Comparison of ENCODE assay signal across 21 cellular contexts in the genomic region with DNA sequence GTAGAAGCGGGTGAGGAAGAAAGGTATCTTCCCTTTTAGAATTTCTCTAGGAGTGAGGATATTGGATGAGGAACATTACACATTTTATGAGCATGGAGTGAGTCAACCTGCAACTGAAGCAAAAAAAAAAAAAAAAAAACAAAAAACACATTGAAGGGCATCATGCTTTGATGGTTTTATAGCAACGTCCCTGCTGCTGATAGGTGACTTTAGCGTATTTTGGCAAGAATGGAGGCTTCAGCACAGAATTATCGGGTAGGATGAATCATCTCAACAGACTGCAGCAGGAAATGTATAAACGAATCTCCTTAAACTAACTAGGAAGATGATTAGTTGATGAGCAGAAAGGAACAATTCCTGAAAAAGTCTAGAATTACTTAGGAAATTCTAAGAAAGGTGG.
"Had no signal": no experiment of that assay in that cellular context is flagged by ENCODE, and none has a peak within 500 bp of the region (broad histone marks: within the 10 kb centered on the region; RNA-seq: fewer than 3 reads in every experiment).

No MANE protein-coding gene starts in this region.

- H3K9me3 ChIP-seq: colonic mucosa, gastroesophageal sphincter, lower lobe of right lung, upper lobe of right lung had no signal

- H3K27me3 Mint-ChIP-seq: activated CD8-positive, alpha-beta T cell treated with anti-CD3 and anti-CD28 coated beads for 36 hours; activated naive CD8-positive, alpha-beta T cell treated with anti-CD3 and anti-CD28 coated beads for 36 hours; stimulated activated naive CD8-positive, alpha-beta T cell treated with anti-CD3 and anti-CD28 coated beads, Interleukin-15, Interleukin-2, amounts not matched to agents 100 ng/mL and 50 ng/mL, for 24 hours had no signal

- H3K4me1 ChIP-seq: colonic mucosa, gastroesophageal sphincter, lower lobe of right lung, parathyroid adenoma, upper lobe of right lung had no signal

- DNase-seq: activated CD4-positive, alpha-beta T cell treated with anti-CD3 and anti-CD28 coated beads for 4 hours; activated CD8-positive, alpha-beta memory T cell treated with anti-CD3 and anti-CD28 coated beads, Interleukin-2, amount 50 U/mL, for 4 hours; activated CD8-positive, alpha-beta T cell treated with anti-CD3 and anti-CD28 coated beads for 36 hours; activated gamma-delta T cell treated with Interleukin-2 at 50 U/mL for 16 hours; activated naive CD8-positive, alpha-beta T cell treated with anti-CD3 and anti-CD28 coated beads for 36 hours; activated T-cell treated with anti-CD3 and anti-CD28 coated beads, Interleukin-2, amount 50 U/mL, for 72 hours; aorta; colonic mucosa; effector CD4-positive, alpha-beta T cell; lower lobe of right lung; midbrain; retina; stimulated activated CD4-positive, alpha-beta T cell treated with anti-CD3 and anti-CD28 coated beads, Interleukin-4, amount 100 ng/mL, for 1 hour; stimulated activated CD8-positive, alpha-beta memory T cell treated with anti-CD3 and anti-CD28 coated beads, Interleukin-4, amount 100 ng/mL, for 48 hours; T1000; upper lobe of right lung; WERI-Rb-1 had no signal

- H3K27ac ChIP-seq: colonic mucosa, gastroesophageal sphincter, hepatocyte, lower lobe of right lung, parathyroid adenoma, upper lobe of right lung, WERI-Rb-1 had no signal

- H3K4me3 ChIP-seq: colonic mucosa, gastroesophageal sphincter, hepatocyte, lower lobe of right lung, upper lobe of right lung had no signal

- H3K36me3 Mint-ChIP-seq: activated naive CD8-positive, alpha-beta T cell treated with anti-CD3 and anti-CD28 coated beads for 36 hours had no signal

- H3K4me3 Mint-ChIP-seq: activated CD8-positive, alpha-beta T cell treated with anti-CD3 and anti-CD28 coated beads for 36 hours; activated naive CD8-positive, alpha-beta T cell treated with anti-CD3 and anti-CD28 coated beads for 36 hours; activated T-cell treated with anti-CD3 and anti-CD28 coated beads, Interleukin-2, amount 50 U/mL, for 72 hours; stimulated activated naive CD8-positive, alpha-beta T cell treated with anti-CD3 and anti-CD28 coated beads, Interleukin-15, Interleukin-2, amounts not matched to agents 100 ng/mL and 50 ng/mL, for 24 hours had no signal

- H3K79me2 ChIP-seq: hepatocyte, parathyroid adenoma had no signal

- H3K9ac ChIP-seq: parathyroid adenoma had no signal

- H2AFZ ChIP-seq: hepatocyte, parathyroid adenoma had no signal

- H3K27ac Mint-ChIP-seq: activated CD8-positive, alpha-beta T cell treated with anti-CD3 and anti-CD28 coated beads for 36 hours; activated naive CD8-positive, alpha-beta T cell treated with anti-CD3 and anti-CD28 coated beads for 36 hours; activated T-cell treated with anti-CD3 and anti-CD28 coated beads, Interleukin-2, amount 50 U/mL, for 72 hours; stimulated activated naive CD8-positive, alpha-beta T cell treated with anti-CD3 and anti-CD28 coated beads, Interleukin-15, Interleukin-2, amounts not matched to agents 100 ng/mL and 50 ng/mL, for 24 hours had no signal

- H3K4me2 ChIP-seq: hepatocyte had no signal

- H3K27me3 ChIP-seq: colonic mucosa, gastroesophageal sphincter, hepatocyte, upper lobe of right lung had no signal

- H3K36me3 ChIP-seq: colonic mucosa, gastroesophageal sphincter, lower lobe of right lung, upper lobe of right lung, WERI-Rb-1 had no signal

- H3K4me1 Mint-ChIP-seq: activated naive CD8-positive, alpha-beta T cell treated with anti-CD3 and anti-CD28 coated beads for 36 hours had no signal
